9 cellular contexts compared by ENCODE assay signal in genomic region chr1:206672844-206673758, GRCh38. TPM values are rescaled to one million over a fixed set of nuclear protein-coding genes. Genes with fewer than 3 reads are reported as not detected.
DNase-seq lines count a peak whose midpoint lies in the region; ATAC-seq and TF ChIP-seq lines count a peak whose summit lies in the region.
"Had no signal": no experiment of that assay in that cellular context is flagged by ENCODE, and none has a peak within 500 bp of the region (broad histone marks: within the 10 kb centered on the region; RNA-seq: fewer than 3 reads in every experiment).

No MANE protein-coding gene starts in this region.

- 51 to 57% methylated on average over 6 of the region's 6 CpGs for WGBS in esophagus, 2 donors
- 36 to 51% methylated on average over 6 of the region's 6 CpGs for WGBS in lower leg skin, 2 donors

- TF ChIP-seq POLR2A in lower leg skin (IDR thresholded peaks at IDR 0.05), result no peak

- no peak for TF ChIP-seq CTCF in lower leg skin (IDR thresholded peaks at IDR 0.05)

- H3K27me3 ChIP-seq in esophagus (ENCODE audit: control insufficient read depth in 1 of 2, insufficient read depth in 2 of 2, low read length in 2 of 2), result no peaks in the 10 kb centered on the region
- no peaks in the 10 kb centered on the region for H3K27me3 ChIP-seq in naive thymus-derived CD4-positive, alpha-beta T cell (ENCODE audit: control insufficient read depth in 2 of 2, insufficient read depth in 2 of 2, low read length in 2 of 2)

- no peaks in the 10 kb centered on the region for H3K36me3 ChIP-seq in esophagus (ENCODE audit: control insufficient read depth in 2 of 2, insufficient read depth in 2 of 2, low read length in 1 of 2)
- H3K36me3 ChIP-seq in naive thymus-derived CD4-positive, alpha-beta T cell (ENCODE audit: control insufficient read depth in 2 of 3, insufficient read depth in 3 of 3, low read length in 3 of 3), result no peaks in the 10 kb centered on the region

- H3K27ac ChIP-seq in esophagus (ENCODE audit: low read depth in 2 of 2, low read length in 1 of 2), result peak overlapping the region; percentile 38 to 63
- no peak overlapping the region for H3K27ac ChIP-seq in naive thymus-derived CD4-positive, alpha-beta T cell (ENCODE audit: low read depth, low read length)

- H3K4me3 ChIP-seq in esophagus (ENCODE audit: low read depth in 1 of 2, low read length in 2 of 2) (no peak overlapping the region), lower leg skin (ENCODE audit: low read depth, poor library complexity, severe bottlenecking) (no peak overlapping the region)
- H3K4me3 ChIP-seq in naive thymus-derived CD4-positive, alpha-beta T cell (ENCODE audit: low read length), result no peak overlapping the region

- intact Hi-C loops in naive thymus-derived CD4-positive, alpha-beta T cell (cut with micrococcal nuclease), result no loop called here
- intact Hi-C loops in lower leg skin (cut with DNase I; ENCODE audit: low total_unique reads), result no loop called here

- no peaks in the 10 kb centered on the region for H3K9me3 ChIP-seq in esophagus (ENCODE audit: control insufficient read depth in 2 of 2, insufficient read depth in 1 of 2, low read depth in 1 of 2, low read length in 1 of 2)
- no peaks in the 10 kb centered on the region for H3K9me3 ChIP-seq in naive thymus-derived CD4-positive, alpha-beta T cell (ENCODE audit: control insufficient read depth in 2 of 3, low read length in 3 of 3)

- peaks cover 0 to 5% (median 4%) of the 10 kb centered on the region in 7 donors for H3K4me1 Mint-ChIP-seq in naive thymus-derived CD4-positive, alpha-beta T cell

- no peaks in the 10 kb centered on the region for H3K36me3 Mint-ChIP-seq in naive thymus-derived CD4-positive, alpha-beta T cell

- CTCF ChIA-PET in naive thymus-derived CD4-positive, alpha-beta T cell (lab: Charles Lee), result interaction anchor here (0.6 to 2.4 kb wide), 4 partner anchors 9 to 407 kb away, joined by 3 to 10 read pairs (median 4); no protein-coding TSS in a partner anchor

- H3K27ac Mint-ChIP-seq in naive thymus-derived CD4-positive, alpha-beta T cell, result no peak overlapping the region

- peak; percentile 30 for DNase-seq in ELR (ENCODE audit: low read depth)
- peak; percentile 95 for DNase-seq in NCI-H146 (lab: John Stamatoyannopoulos, UW)
- no peak for DNase-seq in naive thymus-derived CD4-positive, alpha-beta T cell
- DNase-seq in LoVo (ENCODE audit: low spot score), result no peak
- DNase-seq in NK-92 (lab: John Stamatoyannopoulos, UW; ENCODE audit: unreplicated experiment), result no peak
- DNase-seq in lower leg skin (ENCODE audit: low spot score in 2 of 2), result no peak
- DNase-seq in GM19238 (ENCODE audit: insufficient read length, low spot score), result no peak
- DNase-seq: DND-41 had no signal

- ATAC-seq in naive thymus-derived CD4-positive, alpha-beta T cell, result peak; percentile 86

- peaks cover 4 to 8% of the 10 kb centered on the region in 2 donors for H3K4me1 ChIP-seq in esophagus (ENCODE audit: control insufficient read depth in 2 of 2, insufficient read depth in 2 of 2, low read length in 1 of 2)
- peaks cover 0 to 3% of the 10 kb centered on the region in 2 donors for H3K4me1 ChIP-seq in naive thymus-derived CD4-positive, alpha-beta T cell (ENCODE audit: control insufficient read depth in 2 of 2, insufficient read depth in 2 of 2, low read length in 2 of 2)

- H3K4me3 Mint-ChIP-seq in naive thymus-derived CD4-positive, alpha-beta T cell, result no peak overlapping the region

- H3K27me3 Mint-ChIP-seq in naive thymus-derived CD4-positive, alpha-beta T cell, result peaks cover 0 to 9% (median 4%) of the 10 kb centered on the region in 5 donors

- H3K9me3 Mint-ChIP-seq in naive thymus-derived CD4-positive, alpha-beta T cell, result no peaks in the 10 kb centered on the region

- POLR2A ChIA-PET in naive thymus-derived CD4-positive, alpha-beta T cell (lab: Charles Lee), result interaction anchor here (1.2 kb wide), 1 partner anchor 233 kb away, joined by 3 read pairs; no protein-coding TSS in a partner anchor

RNA-seq across cellular contexts. Expression of gene MAPKAPK2, which starts 11.6 kb away (rescaled TPM):
- polyA plus RNA-seq in esophagus, result 10 to 100 TPM; 28.0 to 35.1 TPM
- total RNA-seq in naive thymus-derived CD4-positive, alpha-beta T cell, result 100 to 1,000 TPM in 1 of 5 experiments, 10 to 100 TPM in 4; 49.6 to 123 (median 80.5) TPM
- polyA plus RNA-seq in naive thymus-derived CD4-positive, alpha-beta T cell, result 1 to 10 TPM; 1.4 to 2.0 TPM
- total RNA-seq in lower leg skin, result 10 to 100 TPM; 40.0 to 62.4 (median 52.4) TPM

RNA-seq across cellular contexts. Expression of gene DYRK3, which starts 37.8 kb away (rescaled TPM):
- polyA plus RNA-seq in esophagus, result 1 to 10 TPM in 1 of 2 donors, under 1 TPM in 1; 0.77 to 1.3 TPM
- 1 to 10 TPM in 2 of 5 experiments, under 1 TPM in 3; 0.22 to 8.2 (median 0.69) TPM for total RNA-seq in naive thymus-derived CD4-positive, alpha-beta T cell
- not detected for polyA plus RNA-seq in naive thymus-derived CD4-positive, alpha-beta T cell
- total RNA-seq in lower leg skin, result 1 to 10 TPM; 1.4 to 4.7 (median 3.2) TPM

Comparison
In these comparisons a context has a peak if more than half of its experiments do, and no peak if none do; other contexts are left out.
1. DNase-seq: peak in ELR (single experiment) and NCI-H146 (single experiment); none in naive thymus-derived CD4-positive, alpha-beta T cell (0 of 9), LoVo (single experiment), NK-92 (single experiment), lower leg skin (0 of 2) and GM19238 (single experiment).